Comparison of ENCODE assay signal across 8 cellular contexts in the genomic region with DNA sequence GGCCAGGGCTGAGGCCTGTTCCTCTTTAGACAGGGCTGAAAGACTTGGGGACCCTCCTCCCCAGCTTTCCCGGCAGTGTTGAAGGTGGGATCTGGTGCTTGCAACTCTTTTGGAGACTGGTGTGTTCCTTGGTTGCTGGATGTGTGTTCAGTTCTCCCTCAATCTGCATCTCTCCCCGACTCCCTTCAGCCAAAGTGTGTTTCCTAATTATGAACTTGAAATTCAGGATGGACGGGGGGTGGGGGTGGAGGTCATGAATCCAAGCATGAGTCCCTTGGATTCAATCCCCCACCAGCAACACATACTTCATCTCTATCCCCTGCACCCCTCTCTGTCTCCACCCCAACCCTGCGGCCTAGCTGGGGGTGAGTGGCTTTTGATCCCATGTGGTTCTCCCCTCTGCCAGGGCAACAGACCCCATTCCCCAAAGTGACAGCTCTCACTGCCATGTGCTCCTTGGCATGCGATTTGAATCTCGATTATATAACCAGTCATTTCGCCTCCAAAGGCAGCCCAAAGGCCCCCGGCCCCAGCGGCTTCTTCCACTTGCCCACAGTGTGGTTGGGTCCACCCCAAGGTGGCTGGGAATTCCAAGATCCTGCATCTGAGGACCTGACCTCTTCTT. TPM values are rescaled to one million over a fixed set of nuclear protein-coding genes. Genes with fewer than 3 reads are reported as not detected.
DNase-seq lines count a peak whose midpoint lies in the region; ATAC-seq and TF ChIP-seq lines count a peak whose summit lies in the region.

No MANE protein-coding gene starts in this region.

- no peaks in the 10 kb centered on the region for H3K27me3 ChIP-seq in CD8-positive, alpha-beta T cell (ENCODE audit: insufficient read depth, low read length)
- no peaks in the 10 kb centered on the region for H3K27me3 ChIP-seq in esophagus squamous epithelium
- H3K27me3 ChIP-seq in prostate gland (replicated peaks; ENCODE audit: insufficient read depth): no peaks in the 10 kb centered on the region

- TF ChIP-seq POLR2A in esophagus squamous epithelium (IDR thresholded peaks at IDR 0.05) (no peak), prostate gland (IDR thresholded peaks at IDR 0.05) (no peak)

- 49 to 52% methylated on average over 8 to 9 of the region's 9 CpGs for WGBS in esophagus squamous epithelium, 2 donors
- WGBS in prostate gland: 60% methylated on average over 9 of the region's 9 CpGs

- no peaks in the 10 kb centered on the region for H3K9me3 Mint-ChIP-seq in CD8-positive, alpha-beta T cell

- no peak for ATAC-seq in CD8-positive, alpha-beta T cell
- ATAC-seq in GM21737 (IDR thresholded peaks at IDR 0.05; ENCODE audit: unreplicated experiment): no peak
- ATAC-seq in GM21786 (IDR thresholded peaks at IDR 0.05; ENCODE audit: unreplicated experiment): no peak
- no peak for ATAC-seq in HG02642 (IDR thresholded peaks at IDR 0.05; ENCODE audit: poor library complexity, unreplicated experiment)

- H3K27ac ChIP-seq in CD8-positive, alpha-beta T cell (ENCODE audit: low read depth, low read length): no peak overlapping the region
- H3K27ac ChIP-seq in SK-N-MC: no peak overlapping the region
- H3K27ac ChIP-seq in esophagus squamous epithelium: peak overlapping the region; percentile 82 to 95 (median 86)
- peak overlapping the region; percentile 79 to 86 for H3K27ac ChIP-seq in prostate gland

- no peaks in the 10 kb centered on the region for H3K36me3 ChIP-seq in CD8-positive, alpha-beta T cell (ENCODE audit: insufficient read depth, low read length)
- H3K36me3 ChIP-seq in SK-N-MC (ENCODE audit: insufficient read depth, low read length): no peaks in the 10 kb centered on the region
- H3K36me3 ChIP-seq in esophagus squamous epithelium: no peaks in the 10 kb centered on the region
- H3K36me3 ChIP-seq in prostate gland: no peaks in the 10 kb centered on the region

- no peak overlapping the region for H3K9ac ChIP-seq in SK-N-MC (ENCODE audit: insufficient read length)

- H3K36me3 Mint-ChIP-seq in CD8-positive, alpha-beta T cell: no peaks in the 10 kb centered on the region

- no peak overlapping the region for H3K27ac Mint-ChIP-seq in CD8-positive, alpha-beta T cell

- intact Hi-C loops in CD8-positive, alpha-beta T cell (cut with DNase I, micrococcal nuclease): no loop called here
- intact Hi-C loops in esophagus squamous epithelium (cut with DNase I): loop anchor here (10.0 kb wide), 1 partner anchor 225 kb away; no protein-coding TSS in a partner anchor
- intact Hi-C loops in prostate gland (cut with DNase I): no loop called here

- no peak for TF ChIP-seq CTCF in CD8-positive, alpha-beta T cell (IDR thresholded peaks at IDR 0.05)
- TF ChIP-seq CTCF in esophagus squamous epithelium (IDR thresholded peaks at IDR 0.05) (no peak), prostate gland (IDR thresholded peaks at IDR 0.05) (no peak)

- CTCF ChIA-PET in CD8-positive, alpha-beta T cell (lab: Charles Lee): interaction anchor here (1.0 kb wide), 1 partner anchor 80 kb away, joined by 3 read pairs; no protein-coding TSS in a partner anchor

- no peak for DNase-seq in CD8-positive, alpha-beta T cell
- DNase-seq in SK-N-MC (ENCODE audit: low read depth, low spot score) (no peak), esophagus squamous epithelium (lab: John Stamatoyannopoulos, UW) (no peak), prostate gland (ENCODE audit: low spot score) (no peak), T-helper 9 cell (no peak)

- H3K4me1 Mint-ChIP-seq in CD8-positive, alpha-beta T cell (ENCODE audit: low read depth): peaks cover 17% of the 10 kb centered on the region

- peak overlapping the region; percentile 77 for H3K4me3 Mint-ChIP-seq in CD8-positive, alpha-beta T cell

- H3K9me3 ChIP-seq in CD8-positive, alpha-beta T cell (ENCODE audit: low read length): no peaks in the 10 kb centered on the region
- H3K9me3 ChIP-seq in SK-N-MC (ENCODE audit: low read depth, low read length): no peaks in the 10 kb centered on the region
- no peaks in the 10 kb centered on the region for H3K9me3 ChIP-seq in esophagus squamous epithelium
- H3K9me3 ChIP-seq in prostate gland: no peaks in the 10 kb centered on the region

- peaks cover 12% of the 10 kb centered on the region for H3K27me3 Mint-ChIP-seq in CD8-positive, alpha-beta T cell (ENCODE audit: low read depth)

- H3K4me1 ChIP-seq in CD8-positive, alpha-beta T cell (ENCODE audit: insufficient read depth, low read length): peaks cover 9% of the 10 kb centered on the region
- H3K4me1 ChIP-seq in esophagus squamous epithelium (peaks cover 17 to 79% (median 25%) of the 10 kb centered on the region in 3 donors), prostate gland (replicated peaks) (peaks cover 4% of the 10 kb centered on the region)

- POLR2A ChIA-PET in CD8-positive, alpha-beta T cell (lab: Charles Lee): interaction anchor here (0.6 kb wide), 1 partner anchor 107 kb away, joined by 3 read pairs; no protein-coding TSS in a partner anchor

- H3K4me3 ChIP-seq in CD8-positive, alpha-beta T cell (ENCODE audit: low read depth, low read length): no peak overlapping the region
- H3K4me3 ChIP-seq in SK-N-MC: peak overlapping the region; percentile 79; the same call in 1 of the 2 replicates
- peak overlapping the region in 3 of 4 donors; percentile 58 to 97 (median 86) for H3K4me3 ChIP-seq in esophagus squamous epithelium
- peak overlapping the region in 1 of 2 donors; percentile 78 for H3K4me3 ChIP-seq in prostate gland

RNA-seq across cellular contexts. Expression of a gene that starts 1.3 kb away (rescaled TPM):
- total RNA-seq in CD8-positive, alpha-beta T cell: under 1 TPM; 0.30 to 0.33 TPM
- total RNA-seq in esophagus squamous epithelium: 100 to 1,000 TPM in 2 of 4 donors, 10 to 100 TPM in 2; 75.3 to 180 (median 102) TPM
- 100 to 1,000 TPM in 1 of 2 donors, 10 to 100 TPM in 1; 27.3 to 204 TPM for total RNA-seq in prostate gland

Comparison
In these comparisons a context has a peak if more than half of its experiments do, and no peak if none do; other contexts are left out.
1. H3K27ac ChIP-seq: peak in esophagus squamous epithelium (4 of 4) and prostate gland (2 of 2); none in CD8-positive, alpha-beta T cell (single experiment) and SK-N-MC (single experiment).
2. RNA of a gene that starts 1.3 kb away (total RNA-seq): 27.3 to 204 TPM in prostate gland and 75.3 to 180 TPM in esophagus squamous epithelium; 0.30 to 0.33 TPM in CD8-positive, alpha-beta T cell; every median in the first group is over 10 times any median in the second.